ENCODE assay signal across 10 cellular contexts in the genomic region with DNA sequence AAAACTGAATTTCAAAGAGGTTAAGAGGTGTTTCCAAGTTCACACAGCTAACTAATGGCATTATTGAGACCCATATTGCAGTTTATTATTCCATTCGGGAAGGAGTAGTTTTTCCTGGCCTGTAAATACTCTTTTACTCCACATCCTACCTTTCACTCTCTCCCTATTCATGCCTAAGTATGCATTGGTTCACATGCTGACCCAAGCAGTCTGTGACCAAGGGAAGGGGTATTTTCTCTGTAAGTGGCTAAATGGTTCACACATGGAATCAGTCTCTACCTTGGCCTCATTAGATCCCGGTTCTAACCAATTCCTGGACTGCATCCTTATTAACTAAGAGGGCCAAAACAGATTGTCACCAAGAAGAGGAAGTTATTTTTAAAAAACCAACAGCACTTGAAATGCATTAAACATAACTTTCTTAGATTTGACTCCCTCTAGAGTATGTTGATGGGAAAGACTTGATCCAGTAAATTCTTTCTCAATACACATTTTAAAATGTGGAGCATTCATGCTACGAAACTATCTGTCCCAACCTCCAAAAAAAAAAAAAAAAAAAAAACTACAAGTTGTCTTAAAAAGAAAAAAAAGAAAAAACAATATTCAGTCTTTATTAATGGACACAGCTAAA. TPM values are rescaled to one million over a fixed set of nuclear protein-coding genes. Genes with fewer than 3 reads are reported as not detected.
DNase-seq lines count a peak whose midpoint lies in the region; ATAC-seq and TF ChIP-seq lines count a peak whose summit lies in the region.
"Had no signal": no experiment of that assay in that cellular context is flagged by ENCODE, and none has a peak within 500 bp of the region (broad histone marks: within the 10 kb centered on the region; RNA-seq: fewer than 3 reads in every experiment).

No MANE protein-coding gene starts in this region.

- no peaks in the 10 kb centered on the region for H3K9me3 ChIP-seq in Panc1 (ENCODE audit: control insufficient read depth, insufficient read depth, low read depth, low read length)

- DNase-seq in Panc1 (ENCODE audit: low read depth, low spot score), result no peak
- DNase-seq in epithelial cell of esophagus (ENCODE audit: low read depth), result peak; percentile 18
- DNase-seq in renal cortical epithelial cell (ENCODE audit: low read depth), result peak; percentile 67
- DNase-seq in glomerular visceral epithelial cell (ENCODE audit: extremely low spot score), result no peak
- no peak for DNase-seq in NCI-H1092 treated with DMSO at 0.1 percent for 48 hours (lab: John Stamatoyannopoulos, UW)
- DNase-seq: activated CD8-positive, alpha-beta T cell treated with anti-CD3 and anti-CD28 coated beads, Interleukin-2, amount 10 ng/mL, durations not matched to agents 7 days and 5 days had no signal

- H3K27ac ChIP-seq in Panc1 (ENCODE audit: low read length), result no peak overlapping the region

- ATAC-seq in GM18909 (IDR thresholded peaks at IDR 0.05; ENCODE audit: poor library complexity, unreplicated experiment) (peak; percentile 45), Panc1 (no peak; the same call in 1 of the 2 replicates), HG02571 (IDR thresholded peaks at IDR 0.05; ENCODE audit: unreplicated experiment) (no peak), GM21526 (IDR thresholded peaks at IDR 0.05; ENCODE audit: low FRiP score, unreplicated experiment) (no peak)
- ATAC-seq: activated CD8-positive, alpha-beta T cell treated with anti-CD3 and anti-CD28 coated beads, Interleukin-2, amount 10 ng/mL, durations not matched to agents 7 days and 5 days; natural killer cell treated with Interleukin-12 subunit alpha and Interleukin-12 subunit beta and Interleukin-15 and Interleukin-18, amount 100 ng/mL, for 72 hours had no signal

- H3K36me3 ChIP-seq in Panc1 (ENCODE audit: control insufficient read depth, insufficient read depth, low read length), result no peaks in the 10 kb centered on the region

- POLR2A ChIA-PET in Panc1 (lab: Charles Lee), result no interaction called here

- no peaks in the 10 kb centered on the region for H3K4me1 ChIP-seq in Panc1 (ENCODE audit: control insufficient read depth, insufficient read depth, low read length)

- H3K4me3 ChIP-seq in Panc1 (ENCODE audit: low read depth in 2 of 2, low read length in 2 of 2) (no peak overlapping the region), epithelial cell of esophagus (ENCODE audit: low read length) (no peak overlapping the region)

- TF ChIP-seq CTCF in Panc1 (IDR thresholded peaks at IDR 0.05) (peak; percentile 38; the same call in 1 of the 2 replicates), epithelial cell of esophagus (IDR thresholded peaks at IDR 0.05; ENCODE audit: insufficient read depth, low read depth, low read length, missing control alignments) (peak; percentile 24)

- intact Hi-C loops in Panc1 (cut with micrococcal nuclease; ENCODE audit: unreplicated experiment), result no loop called here

- CTCF ChIA-PET in Panc1 (lab: Charles Lee), result interaction anchor here (0.6 kb wide), 2 partner anchors 144 to 1037 kb away, joined by 3 to 5 read pairs; no protein-coding TSS in a partner anchor

- H3K27me3 ChIP-seq in Panc1 (ENCODE audit: control insufficient read depth, insufficient read depth, low read length), result peaks cover 2% of the 10 kb centered on the region; the same call in 1 of the 2 replicates

- in situ Hi-C loops in Panc1 (cut with HindIII; ENCODE audit: low pct_unique_long_range_greater_than_20kb, low sequenced_read_pairs), result no loop called here

- BruUV-seq in Panc1 (replicated peaks; lab: Mats Ljungman, UMichigan), result no TSS peak

RNA-seq across cellular contexts. Expression of a gene that starts 17.8 kb away (rescaled TPM):
- total RNA-seq in Panc1 (2021; ENCODE audit: unreplicated experiment) (not detected), renal cortical epithelial cell (0.17 and 0.55 TPM in 2 replicates)
- not detected for polyA plus RNA-seq in Panc1 (2012; ENCODE audit: insufficient read length)
- total RNA-seq: activated CD8-positive, alpha-beta T cell treated with anti-CD3 and anti-CD28 coated beads, Interleukin-2, amount 10 ng/mL, durations not matched to agents 7 days and 5 days; natural killer cell treated with Interleukin-12 subunit alpha and Interleukin-12 subunit beta and Interleukin-15 and Interleukin-18, amount 100 ng/mL, for 72 hours had no signal

Comparison
In these comparisons a context has a peak if more than half of its experiments do, and no peak if none do; other contexts are left out.
1. DNase-seq: peak in epithelial cell of esophagus (single experiment) and renal cortical epithelial cell (single experiment); none in Panc1 (single experiment), glomerular visceral epithelial cell (single experiment) and NCI-H1092 treated with DMSO at 0.1 percent for 48 hours (single experiment).